11 cellular contexts compared by ENCODE assay signal in genomic region chr2:7034313-7034712, GRCh38.
DNase-seq lines count a peak whose midpoint lies in the region; FAIRE-seq and TF ChIP-seq lines count a peak whose summit lies in the region.
"Had no signal": no experiment of that assay in that cellular context is flagged by ENCODE, and none has a peak within 500 bp of the region (broad histone marks: within the 10 kb centered on the region; RNA-seq: fewer than 3 reads in every experiment).

No MANE protein-coding gene starts in this region.

- TF ChIP-seq EP300 in esophagus muscularis mucosa (IDR thresholded peaks at IDR 0.05), result no peak

- no peak for FAIRE-seq in GM12892 (lab: Jason Lieb, UNC)

- WGBS in esophagus muscularis mucosa, result 30% methylated on average over 13 of the region's 14 CpGs

- H3K27ac Mint-ChIP-seq in nephron progenitor cell, result peak overlapping the region; percentile 80
- no peak overlapping the region for H3K27ac Mint-ChIP-seq in HFFc6
- H3K27ac Mint-ChIP-seq: dendritic cell treated with granulocyte-macrophage colony-stimulating factor and Interleukin-4, amounts not matched to agents 40 ng/mL and 50 ng/mL, for 4 days had no signal

- TF ChIP-seq POLR2A in esophagus muscularis mucosa (IDR thresholded peaks at IDR 0.05; ENCODE audit: low read depth) (no peak), GM12892 (IDR thresholded peaks at IDR 0.05; ENCODE audit: low read depth, low read length) (no peak)

- H3K36me3 ChIP-seq in esophagus muscularis mucosa, result peaks cover 12 to 70% (median 31%) of the 10 kb centered on the region in 4 donors

- peak; percentile 18 for DNase-seq in GM12865 (ENCODE audit: low read depth)
- DNase-seq in NCI-H69 (lab: John Stamatoyannopoulos, UW), result peak; percentile 4
- DNase-seq in esophagus muscularis mucosa (ENCODE audit: extremely low spot score), result no peak
- no peak for DNase-seq in nephron progenitor cell
- DNase-seq in HFFc6, result no peak
- DNase-seq in stimulated activated CD8-positive, alpha-beta memory T cell treated with anti-CD3 and anti-CD28 coated beads, Interleukin-4, amount 100 ng/mL, for 48 hours, result no peak
- no peak for DNase-seq in COR-L47 (lab: John Stamatoyannopoulos, UW)
- DNase-seq in GM12892 (ENCODE audit: insufficient read length), result no peak
- DNase-seq: activated effector memory CD4-positive, alpha-beta T cell treated with anti-CD3 and anti-CD28 coated beads, Interleukin-2, amount 50 U/mL, for 16 hours; naive B cell had no signal

- H3K4me1 ChIP-seq in esophagus muscularis mucosa, result peaks cover 2 to 15% (median 9%) of the 10 kb centered on the region in 4 donors

- no peak overlapping the region for H3K4me3 ChIP-seq in GM12865 (ENCODE audit: low read depth, low read length)
- no peak overlapping the region for H3K4me3 ChIP-seq in esophagus muscularis mucosa

- H3K27me3 ChIP-seq in esophagus muscularis mucosa, result no peaks in the 10 kb centered on the region

- no peak for TF ChIP-seq CTCF in GM12865 (IDR thresholded peaks at IDR 0.05; ENCODE audit: insufficient read depth, low read depth, low read length, missing control alignments)
- TF ChIP-seq CTCF in esophagus muscularis mucosa (IDR thresholded peaks at IDR 0.05), result peak in 2 of 3 experiments; percentile 20
- TF ChIP-seq CTCF in nephron progenitor cell (IDR thresholded peaks at IDR 0.05), result no peak
- no peak for TF ChIP-seq CTCF in HFFc6 (IDR thresholded peaks at IDR 0.05)

- H3K9me3 Mint-ChIP-seq in nephron progenitor cell (no peaks in the 10 kb centered on the region), HFFc6 (peaks cover 80% of the 10 kb centered on the region)
- H3K9me3 Mint-ChIP-seq: dendritic cell treated with granulocyte-macrophage colony-stimulating factor and Interleukin-4, amounts not matched to agents 40 ng/mL and 50 ng/mL, for 4 days had no signal

- no peaks in the 10 kb centered on the region for H3K9me3 ChIP-seq in esophagus muscularis mucosa

- peaks cover 55% of the 10 kb centered on the region for H3K4me1 Mint-ChIP-seq in nephron progenitor cell
- H3K4me1 Mint-ChIP-seq in HFFc6 (ENCODE audit: low read depth), result no peaks in the 10 kb centered on the region
- H3K4me1 Mint-ChIP-seq: naive B cell had no signal

- H3K4me3 Mint-ChIP-seq in nephron progenitor cell (no peak overlapping the region), HFFc6 (no peak overlapping the region)
- H3K4me3 Mint-ChIP-seq: dendritic cell treated with granulocyte-macrophage colony-stimulating factor and Interleukin-4, amounts not matched to agents 40 ng/mL and 50 ng/mL, for 4 days; naive B cell had no signal

- H3K27ac ChIP-seq in esophagus muscularis mucosa (replicated peaks in 1 of 4), result no peak overlapping the region

- H3K36me3 Mint-ChIP-seq in nephron progenitor cell (ENCODE audit: low read depth), result peaks cover 71% of the 10 kb centered on the region
- peaks cover 9% of the 10 kb centered on the region; the same call in 1 of the 2 replicates for H3K36me3 Mint-ChIP-seq in HFFc6 (ENCODE audit: low read depth)
- H3K36me3 Mint-ChIP-seq: naive B cell had no signal

- H3K27me3 Mint-ChIP-seq in nephron progenitor cell (ENCODE audit: low read depth, poor library complexity), result peaks cover 4% of the 10 kb centered on the region
- H3K27me3 Mint-ChIP-seq in HFFc6 (ENCODE audit: insufficient read depth), result peaks cover 3% of the 10 kb centered on the region
- H3K27me3 Mint-ChIP-seq: dendritic cell treated with granulocyte-macrophage colony-stimulating factor and Interleukin-4, amounts not matched to agents 40 ng/mL and 50 ng/mL, for 4 days had no signal

- intact Hi-C loops in esophagus muscularis mucosa (cut with DNase I), result no loop called here

Comparison
In these comparisons a context has a peak if more than half of its experiments do, and no peak if none do; other contexts are left out.
1. DNase-seq: peak in GM12865 (single experiment) and NCI-H69 (single experiment); none in esophagus muscularis mucosa (single experiment), nephron progenitor cell (single experiment), HFFc6 (single experiment), stimulated activated CD8-positive, alpha-beta memory T cell treated with anti-CD3 and anti-CD28 coated beads, Interleukin-4, amount 100 ng/mL, for 48 hours (single experiment), COR-L47 (single experiment) and GM12892 (single experiment).
2. CTCF ChIP-seq: peak in esophagus muscularis mucosa (2 of 3); none in GM12865 (single experiment), nephron progenitor cell (single experiment) and HFFc6 (single experiment).